Comparison of ENCODE assay signal across 20 cellular contexts in genomic region chr5:173032730-173033129, GRCh38. TPM values are rescaled to one million over a fixed set of nuclear protein-coding genes. Genes with fewer than 3 reads are reported as not detected.
A peak's percentile ranks its signal among the peaks of the same experiment; 100 is the strongest.
DNase-seq lines count a peak whose midpoint lies in the region; ATAC-seq and TF ChIP-seq lines count a peak whose summit lies in the region.
"Had no signal": no experiment of that assay in that cellular context is flagged by ENCODE, and none has a peak within 500 bp of the region (broad histone marks: within the 10 kb centered on the region; RNA-seq: fewer than 3 reads in every experiment).

No MANE protein-coding gene starts in this region.

- intact Hi-C loops in CD4-positive, alpha-beta memory T cell (cut with micrococcal nuclease), result no loop called here
- intact Hi-C loops in naive thymus-derived CD4-positive, alpha-beta T cell (cut with micrococcal nuclease), result no loop called here

- no peaks in the 10 kb centered on the region for H3K27me3 ChIP-seq in CD4-positive, CD25-positive, alpha-beta regulatory T cell (ENCODE audit: control insufficient read depth, insufficient read depth, low read length)
- no peaks in the 10 kb centered on the region for H3K27me3 ChIP-seq in CD4-positive, alpha-beta memory T cell (ENCODE audit: insufficient read depth, low read length)
- no peaks in the 10 kb centered on the region for H3K27me3 ChIP-seq in naive thymus-derived CD4-positive, alpha-beta T cell (ENCODE audit: control insufficient read depth in 2 of 2, insufficient read depth in 2 of 2, low read length in 2 of 2)

- peaks cover 14% of the 10 kb centered on the region for H3K36me3 Mint-ChIP-seq in CD4-positive, CD25-positive, alpha-beta regulatory T cell
- H3K36me3 Mint-ChIP-seq in CD4-positive, alpha-beta memory T cell, result peaks cover 6 to 13% of the 10 kb centered on the region in 2 donors
- H3K36me3 Mint-ChIP-seq in T-cell, result peaks cover 17% of the 10 kb centered on the region
- peaks cover 3 to 21% (median 14%) of the 10 kb centered on the region in 5 donors for H3K36me3 Mint-ChIP-seq in naive thymus-derived CD4-positive, alpha-beta T cell

- no peak overlapping the region for H3K4me3 Mint-ChIP-seq in CD4-positive, CD25-positive, alpha-beta regulatory T cell
- H3K4me3 Mint-ChIP-seq in CD4-positive, alpha-beta memory T cell, result no peak overlapping the region
- no peak overlapping the region for H3K4me3 Mint-ChIP-seq in T-cell
- H3K4me3 Mint-ChIP-seq in naive thymus-derived CD4-positive, alpha-beta T cell, result no peak overlapping the region

- no peak for TF ChIP-seq CTCF in GM10248 (IDR thresholded peaks at IDR 0.05; ENCODE audit: control extremely low read depth, extremely low read depth, low read depth, missing control alignments)

- POLR2A ChIA-PET in CD4-positive, alpha-beta memory T cell (lab: Charles Lee; ENCODE audit: partially characterized antibody), result interaction anchor here (0.7 to 1.9 kb wide), 2 partner anchors 24 to 112 kb away, joined by 3 to 7 read pairs; no protein-coding TSS in a partner anchor
- POLR2A ChIA-PET in T-cell (lab: Charles Lee), result no interaction called here
- POLR2A ChIA-PET in naive thymus-derived CD4-positive, alpha-beta T cell (lab: Charles Lee), result interaction anchor here (1.5 kb wide), 1 partner anchor 25 kb away, joined by 6 read pairs; no protein-coding TSS in a partner anchor
- POLR2A ChIA-PET in GM10248 (lab: Yijun Ruan, JAX), result no interaction called here

- H3K27ac ChIP-seq in CD4-positive, CD25-positive, alpha-beta regulatory T cell (ENCODE audit: insufficient read depth, low read length, poor library complexity, severe bottlenecking), result peak overlapping the region; percentile 37
- H3K27ac ChIP-seq in CD4-positive, alpha-beta memory T cell (ENCODE audit: low read depth, low read length), result no peak overlapping the region
- peak overlapping the region; percentile 44 for H3K27ac ChIP-seq in naive thymus-derived CD4-positive, alpha-beta T cell (ENCODE audit: low read depth, low read length)
- H3K27ac ChIP-seq: C4-2B, PC-9 had no signal

- no peaks in the 10 kb centered on the region for H3K36me3 ChIP-seq in CD4-positive, CD25-positive, alpha-beta regulatory T cell (ENCODE audit: control insufficient read depth, insufficient read depth, low read length)
- peaks cover 6% of the 10 kb centered on the region for H3K36me3 ChIP-seq in CD4-positive, alpha-beta memory T cell (ENCODE audit: insufficient read depth, low read length)
- H3K36me3 ChIP-seq in naive thymus-derived CD4-positive, alpha-beta T cell (ENCODE audit: control insufficient read depth in 2 of 3, insufficient read depth in 3 of 3, low read length in 3 of 3), result peaks cover 0 to 9% (median 0%) of the 10 kb centered on the region in 3 experiments

- peaks cover 0 to 2% (median 0%) of the 10 kb centered on the region in 7 donors for H3K9me3 Mint-ChIP-seq in CD4-positive, CD25-positive, alpha-beta regulatory T cell
- H3K9me3 Mint-ChIP-seq in CD4-positive, alpha-beta memory T cell, result peaks cover 0 to 2% (median 0%) of the 10 kb centered on the region in 8 donors
- no peaks in the 10 kb centered on the region for H3K9me3 Mint-ChIP-seq in T-cell
- H3K9me3 Mint-ChIP-seq in naive thymus-derived CD4-positive, alpha-beta T cell, result peaks cover 0 to 3% (median 0%) of the 10 kb centered on the region in 11 donors

- CTCF ChIA-PET in CD4-positive, alpha-beta memory T cell (lab: Charles Lee; ENCODE audit: partially characterized antibody), result interaction anchor here (1.1 kb wide), 1 partner anchor 11 kb away, joined by 3 read pairs; no protein-coding TSS in a partner anchor
- CTCF ChIA-PET in T-cell (lab: Charles Lee), result no interaction called here
- CTCF ChIA-PET in naive thymus-derived CD4-positive, alpha-beta T cell (lab: Charles Lee), result no interaction called here
- CTCF ChIA-PET in GM10248 (lab: Yijun Ruan, JAX), result interaction anchor here (1.3 to 1.7 kb wide), 5 partner anchors 9 to 54 kb away, joined by 3 to 5 read pairs (median 4); no protein-coding TSS in a partner anchor

- ATAC-seq in CD4-positive, CD25-positive, alpha-beta regulatory T cell (ENCODE audit: low read depth in 2 of 2), result no peak
- ATAC-seq in T-cell (replicated peaks in 1 of 4), result no peak
- no peak for ATAC-seq in naive thymus-derived CD4-positive, alpha-beta T cell
- no peak for ATAC-seq in GM18868 (IDR thresholded peaks at IDR 0.05; ENCODE audit: unreplicated experiment)
- ATAC-seq: SK-N-SH treated with all-trans-retinoic acid at 6 μM for 48 hours had no signal

- H3K9me3 ChIP-seq in CD4-positive, CD25-positive, alpha-beta regulatory T cell (ENCODE audit: control insufficient read depth in 2 of 2, low read length in 2 of 2), result no peaks in the 10 kb centered on the region
- H3K9me3 ChIP-seq in CD4-positive, alpha-beta memory T cell (ENCODE audit: control insufficient read depth in 1 of 2, low read length in 2 of 2), result no peaks in the 10 kb centered on the region
- H3K9me3 ChIP-seq in naive thymus-derived CD4-positive, alpha-beta T cell (ENCODE audit: control insufficient read depth in 2 of 3, low read length in 3 of 3), result no peaks in the 10 kb centered on the region

- no peak for DNase-seq in CD4-positive, CD25-positive, alpha-beta regulatory T cell
- DNase-seq in CD4-positive, alpha-beta memory T cell, result no peak
- DNase-seq in T-cell (no peak), NCI-H2171 treated with DMSO at 0.1 percent for 48 hours (lab: John Stamatoyannopoulos, UW) (no peak), GM10248 (ENCODE audit: extremely low spot score) (no peak)
- DNase-seq in naive thymus-derived CD4-positive, alpha-beta T cell, result no peak
- DNase-seq: ACHN, Calu3, DMS53, EL, GOT3, NCI-H1436, NCI-H1930, NCI-H345, NCI-H524 treated with DMSO at 0.1 percent for 48 hours, PC-9, SIG-M5 had no signal

- peak overlapping the region; percentile 32 to 93 (median 91) for H3K27ac Mint-ChIP-seq in CD4-positive, CD25-positive, alpha-beta regulatory T cell
- H3K27ac Mint-ChIP-seq in CD4-positive, alpha-beta memory T cell, result peak overlapping the region in 6 of 7 donors; percentile 8 to 92 (median 56)
- H3K27ac Mint-ChIP-seq in T-cell, result peak overlapping the region; percentile 96 to 99
- H3K27ac Mint-ChIP-seq in naive thymus-derived CD4-positive, alpha-beta T cell, result peak overlapping the region in 7 of 9 donors; percentile 63 to 99 (median 92)

- peaks cover 24 to 51% (median 38%) of the 10 kb centered on the region in 4 donors for H3K4me1 Mint-ChIP-seq in CD4-positive, CD25-positive, alpha-beta regulatory T cell
- H3K4me1 Mint-ChIP-seq in CD4-positive, alpha-beta memory T cell, result peaks cover 29 to 48% (median 38%) of the 10 kb centered on the region in 4 donors
- H3K4me1 Mint-ChIP-seq in T-cell, result peaks cover 44 to 47% (median 45%) of the 10 kb centered on the region in 3 donors
- H3K4me1 Mint-ChIP-seq in naive thymus-derived CD4-positive, alpha-beta T cell, result peaks cover 20 to 52% (median 45%) of the 10 kb centered on the region in 7 donors

- H3K4me1 ChIP-seq in CD4-positive, CD25-positive, alpha-beta regulatory T cell (ENCODE audit: control insufficient read depth, insufficient read depth, low read length, poor library complexity, severe bottlenecking), result peaks cover 50% of the 10 kb centered on the region
- H3K4me1 ChIP-seq in CD4-positive, alpha-beta memory T cell (ENCODE audit: insufficient read depth, low read length), result peaks cover 63% of the 10 kb centered on the region
- peaks cover 17 to 55% of the 10 kb centered on the region in 2 donors for H3K4me1 ChIP-seq in naive thymus-derived CD4-positive, alpha-beta T cell (ENCODE audit: control insufficient read depth in 2 of 2, insufficient read depth in 2 of 2, low read length in 2 of 2)

- H3K4me3 ChIP-seq in CD4-positive, CD25-positive, alpha-beta regulatory T cell (ENCODE audit: low read depth, low read length), result no peak overlapping the region
- no peak overlapping the region for H3K4me3 ChIP-seq in CD4-positive, alpha-beta memory T cell (ENCODE audit: low read length in 2 of 2)
- no peak overlapping the region for H3K4me3 ChIP-seq in naive thymus-derived CD4-positive, alpha-beta T cell (ENCODE audit: low read length)
- H3K4me3 ChIP-seq: PC-9 had no signal

- H3K27me3 Mint-ChIP-seq in CD4-positive, CD25-positive, alpha-beta regulatory T cell, result no peaks in the 10 kb centered on the region
- H3K27me3 Mint-ChIP-seq in CD4-positive, alpha-beta memory T cell, result no peaks in the 10 kb centered on the region
- no peaks in the 10 kb centered on the region for H3K27me3 Mint-ChIP-seq in T-cell
- H3K27me3 Mint-ChIP-seq in naive thymus-derived CD4-positive, alpha-beta T cell, result no peaks in the 10 kb centered on the region

RNA-seq across cellular contexts. Expression of gene CREBRF, which starts 23.4 kb away (rescaled TPM):
- total RNA-seq in CD4-positive, CD25-positive, alpha-beta regulatory T cell, result 126 TPM
- polyA plus RNA-seq in CD4-positive, CD25-positive, alpha-beta regulatory T cell, result 10 to 100 TPM; 59.5 to 69.2 (median 65.1) TPM
- total RNA-seq in CD4-positive, alpha-beta memory T cell, result 100 to 1,000 TPM; 102 TPM
- 10 to 100 TPM; 54.8 to 93.1 TPM for polyA plus RNA-seq in CD4-positive, alpha-beta memory T cell
- 10 to 100 TPM; 77.8 to 94.7 (median 89.7) TPM for total RNA-seq in T-cell
- total RNA-seq in naive thymus-derived CD4-positive, alpha-beta T cell, result 100 to 1,000 TPM in 4 of 5 experiments, 10 to 100 TPM in 1; 18.9 to 105 (median 102) TPM
- polyA plus RNA-seq in naive thymus-derived CD4-positive, alpha-beta T cell, result 10 to 100 TPM; 61.7 to 67.5 TPM

RNA-seq across cellular contexts. Expression of gene ATP6V0E1, which starts 49.2 kb away (rescaled TPM):
- total RNA-seq in CD4-positive, CD25-positive, alpha-beta regulatory T cell, result 106 TPM
- 100 to 1,000 TPM; 499 to 691 (median 501) TPM for polyA plus RNA-seq in CD4-positive, CD25-positive, alpha-beta regulatory T cell
- total RNA-seq in CD4-positive, alpha-beta memory T cell, result 100 to 1,000 TPM; 158 TPM
- 100 to 1,000 TPM; 450 to 559 TPM for polyA plus RNA-seq in CD4-positive, alpha-beta memory T cell
- total RNA-seq in T-cell, result 100 to 1,000 TPM in 4 of 5 donors, 10 to 100 TPM in 1; 81.6 to 156 (median 132) TPM
- total RNA-seq in naive thymus-derived CD4-positive, alpha-beta T cell, result 100 to 1,000 TPM in 4 of 5 experiments, 10 to 100 TPM in 1; 61.8 to 170 (median 119) TPM
- polyA plus RNA-seq in naive thymus-derived CD4-positive, alpha-beta T cell, result 100 to 1,000 TPM; 415 to 455 TPM

Comparison
In these comparisons a context has a peak if more than half of its experiments do, and no peak if none do; other contexts are left out.
1. CTCF ChIA-PET loops: an anchor here in CD4-positive, alpha-beta memory T cell (1.1 kb wide) and GM10248 (1.3 to 1.7 kb wide); none called in T-cell and naive thymus-derived CD4-positive, alpha-beta T cell.
2. POLR2A ChIA-PET loops: an anchor here in CD4-positive, alpha-beta memory T cell (0.7 to 1.9 kb wide) and naive thymus-derived CD4-positive, alpha-beta T cell (1.5 kb wide); none called in T-cell and GM10248.